In genomic region chr13:109547942-109548860, GRCh38 we compare ENCODE assay signal across 12 cellular contexts.
DNase-seq lines count a peak whose midpoint lies in the region; ATAC-seq and TF ChIP-seq lines count a peak whose summit lies in the region.
"Had no signal": no experiment of that assay in that cellular context is flagged by ENCODE, and none has a peak within 500 bp of the region (broad histone marks: within the 10 kb centered on the region; RNA-seq: fewer than 3 reads in every experiment).

No MANE protein-coding gene starts in this region.

- TF ChIP-seq CTCF in GM13977 (IDR thresholded peaks at IDR 0.05; ENCODE audit: extremely low read depth, insufficient read depth, missing control alignments): no peak

- no peak overlapping the region for H3K4me3 Mint-ChIP-seq in immature natural killer cell

- no peaks in the 10 kb centered on the region for H3K36me3 Mint-ChIP-seq in immature natural killer cell

- no peak for DNase-seq in Right ventricle myocardium superior
- DNase-seq in Right ventricle myocardium inferior (ENCODE audit: missing footprints): no peak
- DNase-seq in immature natural killer cell: peak; percentile 15 to 40 (median 26)
- no peak for DNase-seq in GM13977 (ENCODE audit: low spot score)
- no peak for DNase-seq in NCI-H2171 (lab: John Stamatoyannopoulos, UW)
- no peak for DNase-seq in stimulated activated CD4-positive, alpha-beta T cell treated with anti-CD3 and anti-CD28 coated beads, Interleukin-15, amount 100 ng/mL, for 24 hours
- DNase-seq: 8988T; activated effector memory CD4-positive, alpha-beta T cell treated with anti-CD3 and anti-CD28 coated beads, Interleukin-2, amount 50 U/mL, for 16 hours; foreskin keratinocyte; NCI-H187 treated with DMSO at 0.1 percent for 48 hours had no signal

- peak overlapping the region in 4 of 6 donors; percentile 15 to 58 (median 23) for H3K27ac Mint-ChIP-seq in immature natural killer cell

- H3K4me1 Mint-ChIP-seq in immature natural killer cell: no peaks in the 10 kb centered on the region

- peaks cover 0 to 2% (median 0%) of the 10 kb centered on the region in 6 donors for H3K9me3 Mint-ChIP-seq in immature natural killer cell

- ATAC-seq in Right ventricle myocardium superior (ENCODE audit: poor library complexity) (peak; percentile 27), Right ventricle myocardium inferior (no peak), HG02678 (IDR thresholded peaks at IDR 0.05; ENCODE audit: unreplicated experiment) (peak; percentile 88), HG03520 (IDR thresholded peaks at IDR 0.05; ENCODE audit: unreplicated experiment) (peak; percentile 71)
- ATAC-seq: foreskin keratinocyte had no signal

- H3K27me3 Mint-ChIP-seq in immature natural killer cell (ENCODE audit: low read depth in 3 of 3): peaks cover 2 to 6% (median 4%) of the 10 kb centered on the region in 3 donors

- in situ Hi-C loops in GM13977 (cut with MboI; ENCODE audit: low pct_unique_long_range_greater_than_20kb, low sequenced_read_pairs, unreplicated experiment): no loop called here

- intact Hi-C loops in Right ventricle myocardium superior (cut with DNase I): no loop called here
- intact Hi-C loops in Right ventricle myocardium inferior (cut with DNase I): no loop called here

Comparison
In these comparisons a context has a peak if more than half of its experiments do, and no peak if none do; other contexts are left out.
1. DNase-seq: peak in immature natural killer cell (3 of 3); none in Right ventricle myocardium superior (single experiment), Right ventricle myocardium inferior (single experiment), GM13977 (single experiment), NCI-H2171 (single experiment) and stimulated activated CD4-positive, alpha-beta T cell treated with anti-CD3 and anti-CD28 coated beads, Interleukin-15, amount 100 ng/mL, for 24 hours (single experiment).